34 cellular contexts compared by ENCODE assay signal in genomic region chr6:67593247-67593646, GRCh38.
"Had no signal": no experiment of that assay in that cellular context is flagged by ENCODE, and none has a peak within 500 bp of the region (broad histone marks: within the 10 kb centered on the region; RNA-seq: fewer than 3 reads in every experiment).

No MANE protein-coding gene starts in this region.

- ATAC-seq: activated CD8-positive, alpha-beta T cell treated with anti-CD3 and anti-CD28 coated beads for 36 hours; activated naive CD4-positive, alpha-beta T cell treated with anti-CD3 and anti-CD28 coated beads, Interleukin-2, amount 50 U/mL, for 72 hours; activated T-cell treated with anti-CD3 and anti-CD28 coated beads, Interleukin-2, amount 50 U/mL, for 4 hours; activated T-cell treated with anti-CD3 and anti-CD28 coated beads, Interleukin-2, amount 50 U/mL, for 72 hours; activated T-helper 17 cell treated with anti-CD3 and anti-CD28 coated beads, Interleukin-2, amount 50 U/mL, for 72 hours; body of pancreas had no signal

- H3K27ac ChIP-seq: adrenal gland, body of pancreas, brain microvascular endothelial cell, breast epithelium, VCaP had no signal

- H3K4me3 ChIP-seq: body of pancreas, breast epithelium had no signal

- H3K4me1 ChIP-seq: adrenal gland, body of pancreas, breast epithelium had no signal

- H3K9me3 ChIP-seq: body of pancreas, breast epithelium had no signal

- H3K36me3 ChIP-seq: adrenal gland, brain microvascular endothelial cell, breast epithelium had no signal

- DNase-seq: activated B cell treated with CpG ODN at 0.5 μM for 24 hours; activated CD4-positive, alpha-beta memory T cell treated with anti-CD3 and anti-CD28 coated beads for 36 hours; activated CD4-positive, alpha-beta T cell treated with anti-CD3 and anti-CD28 coated beads for 4 hours; activated CD4-positive, alpha-beta T cell treated with anti-CD3 and anti-CD28 coated beads, Interleukin-2, amount 10 ng/mL, durations not matched to agents 24 days and 14 days; activated CD4-positive, alpha-beta T cell treated with anti-CD3 and anti-CD28 coated beads, Interleukin-2, amount 50 U/mL, for 1 hour; activated CD4-positive, alpha-beta T cell treated with anti-CD3 and anti-CD28 coated beads, Interleukin-2, amount 50 U/mL, for 4 hours; activated CD4-positive, CD25-positive, alpha-beta regulatory T cell treated with anti-CD3 and anti-CD28 coated beads, Interleukin-2, amount 50 U/mL, for 72 hours; activated CD8-positive, alpha-beta memory T cell treated with anti-CD3 and anti-CD28 coated beads, Interleukin-2, amount 50 U/mL, for 4 hours; activated CD8-positive, alpha-beta T cell treated with anti-CD3 and anti-CD28 coated beads for 36 hours; activated effector memory CD4-positive, alpha-beta T cell treated with anti-CD3 and anti-CD28 coated beads, Interleukin-2, amount 50 U/mL, for 16 hours; activated gamma-delta T cell treated with Interleukin-2 at 50 U/mL for 16 hours; activated naive CD4-positive, alpha-beta T cell; activated naive CD4-positive, alpha-beta T cell treated with anti-CD3 and anti-CD28 coated beads for 36 hours; activated naive CD4-positive, alpha-beta T cell treated with anti-CD3 and anti-CD28 coated beads, Interleukin-2, amount 50 U/mL, for 16 hours; activated naive CD8-positive, alpha-beta T cell treated with anti-CD3 and anti-CD28 coated beads for 36 hours; activated T-cell treated with anti-CD3 and anti-CD28 coated beads for 4 hours; activated T-cell treated with anti-CD3 and anti-CD28 coated beads, Interleukin-2, amount 50 U/mL, for 1 hour; activated T-cell treated with anti-CD3 and anti-CD28 coated beads, Interleukin-2, amount 50 U/mL, for 4 hours; activated T-cell treated with anti-CD3 and anti-CD28 coated beads, Interleukin-2, amount 50 U/mL, for 72 hours; adrenal gland; amniotic stem cell; aorta; body of pancreas; brain microvascular endothelial cell; central memory CD4-positive, alpha-beta T cell; T-helper 2 cell; T-helper 9 cell had no signal

- H3K27me3 ChIP-seq: adrenal gland, body of pancreas, brain microvascular endothelial cell, breast epithelium had no signal

- FAIRE-seq: astrocyte, colon, TTC549 had no signal
